ENCODE assay signal across 1 cellular context in the genomic region with DNA sequence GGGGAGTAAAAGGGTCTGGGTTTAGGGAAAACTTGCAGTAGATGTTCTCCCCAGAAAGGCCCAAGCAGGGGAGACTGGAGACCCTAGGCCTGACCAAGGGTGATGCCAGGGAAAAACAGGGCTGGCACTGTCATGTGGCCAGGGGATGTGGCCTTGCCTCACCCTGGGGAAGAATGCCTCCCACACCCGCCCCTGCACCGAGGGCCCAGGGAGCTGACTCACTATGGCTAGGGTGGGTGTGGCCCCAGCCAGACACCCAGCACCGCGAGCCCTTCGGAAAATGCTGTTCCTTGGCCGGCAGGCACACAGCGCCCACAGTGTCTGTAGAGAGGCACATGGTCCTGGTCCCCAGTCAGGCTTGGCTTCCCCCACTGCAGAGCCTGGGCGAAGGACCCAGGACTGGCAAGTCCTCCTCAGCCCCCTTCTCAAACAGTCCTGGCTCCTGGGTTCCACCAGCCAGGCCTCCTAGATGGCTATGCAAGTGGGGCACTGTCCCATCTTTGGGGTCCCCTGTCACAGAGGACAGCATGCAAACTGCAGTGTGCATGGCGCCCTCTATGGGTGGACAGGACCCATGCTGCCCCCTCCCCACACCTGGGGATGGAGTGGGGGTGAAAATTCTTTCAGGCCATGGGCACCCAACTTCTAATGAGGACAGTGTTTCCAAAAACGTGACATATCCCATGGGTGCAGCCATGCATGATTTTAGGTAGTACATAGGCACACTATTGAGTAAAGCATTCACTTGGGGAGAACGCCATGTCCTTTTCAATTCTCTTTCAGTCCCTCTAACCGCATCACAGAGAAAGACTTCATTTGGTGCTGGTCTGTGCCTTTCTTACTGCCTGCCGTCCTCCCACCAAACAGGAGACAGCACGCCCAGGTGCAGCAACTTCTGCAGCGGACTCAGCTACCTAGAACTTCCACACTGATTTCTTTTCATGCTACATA.
TF ChIP-seq lines count a peak whose summit lies in the region.

No MANE protein-coding gene starts in this region.

TF ChIP-seq in K562, 482 proteins besides CTCF, POLR2A, EP300 and RAD21 (continued from another document and continues in another):
- no peak for TF ChIP-seq E4F1 (CRISPR knock-in tag; IDR thresholded peaks at IDR 0.05; ENCODE audit: borderline replicate concordance)
- 0 out of 2 replicates have a peak, but pooled peaks have one; percentile 51 for TF ChIP-seq GATAD2A (IDR thresholded peaks at IDR 0.05)
- TF ChIP-seq TAF7 (tag; IDR thresholded peaks at IDR 0.05) = no peak; the same call in 1 of the 2 replicates
- no peak for TF ChIP-seq ZNF134 (CRISPR knock-in tag; conservative IDR thresholded peaks at IDR 0.05)
- peak; percentile 58; the same call in 1 of the 2 replicates for TF ChIP-seq GATAD2B (IDR thresholded peaks at IDR 0.05; ENCODE audit: borderline replicate concordance)
- TF ChIP-seq SMC3 (conservative IDR thresholded peaks at IDR 0.05; ENCODE audit: insufficient read depth, low read depth, low read length) = peak; percentile 19; the same call in 1 of the 2 replicates
- TF ChIP-seq RAD51 (IDR thresholded peaks at IDR 0.05; ENCODE audit: borderline replicate concordance, low read depth) = peak; percentile 51; the same call in 1 of the 2 replicates
- TF ChIP-seq U2AF2 (optimal IDR thresholded peaks at IDR 0.05; ENCODE audit: low read depth, low read length) = no peak
- no peak for TF ChIP-seq XRCC3 (IDR thresholded peaks at IDR 0.05)
- peak in 1 of 2 experiments; percentile 30; a peak in 1 of 3 replicates for TF ChIP-seq CBX3 (IDR thresholded peaks at IDR 0.05; ENCODE audit: borderline replicate concordance in 1 of 2, low read length in 2 of 2)
- peak; percentile 92 for TF ChIP-seq DMBX1 (CRISPR knock-in tag; IDR thresholded peaks at IDR 0.05; ENCODE audit: borderline replicate concordance)
- TF ChIP-seq, protein P1, sequence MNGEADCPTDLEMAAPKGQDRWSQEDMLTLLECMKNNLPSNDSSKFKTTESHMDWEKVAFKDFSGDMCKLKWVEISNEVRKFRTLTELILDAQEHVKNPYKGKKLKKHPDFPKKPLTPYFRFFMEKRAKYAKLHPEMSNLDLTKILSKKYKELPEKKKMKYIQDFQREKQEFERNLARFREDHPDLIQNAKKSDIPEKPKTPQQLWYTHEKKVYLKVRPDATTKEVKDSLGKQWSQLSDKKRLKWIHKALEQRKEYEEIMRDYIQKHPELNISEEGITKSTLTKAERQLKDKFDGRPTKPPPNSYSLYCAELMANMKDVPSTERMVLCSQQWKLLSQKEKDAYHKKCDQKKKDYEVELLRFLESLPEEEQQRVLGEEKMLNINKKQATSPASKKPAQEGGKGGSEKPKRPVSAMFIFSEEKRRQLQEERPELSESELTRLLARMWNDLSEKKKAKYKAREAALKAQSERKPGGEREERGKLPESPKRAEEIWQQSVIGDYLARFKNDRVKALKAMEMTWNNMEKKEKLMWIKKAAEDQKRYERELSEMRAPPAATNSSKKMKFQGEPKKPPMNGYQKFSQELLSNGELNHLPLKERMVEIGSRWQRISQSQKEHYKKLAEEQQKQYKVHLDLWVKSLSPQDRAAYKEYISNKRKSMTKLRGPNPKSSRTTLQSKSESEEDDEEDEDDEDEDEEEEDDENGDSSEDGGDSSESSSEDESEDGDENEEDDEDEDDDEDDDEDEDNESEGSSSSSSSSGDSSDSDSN (IDR thresholded peaks at IDR 0.05; ENCODE audit: borderline replicate concordance in 1 of 2, low read depth in 2 of 2, low read length in 2 of 2) = peak in 1 of 2 experiments; percentile 61; a peak in 1 of 4 replicates
- TF ChIP-seq NUFIP1 (IDR thresholded peaks at IDR 0.05; ENCODE audit: partially characterized antibody) = no peak
- TF ChIP-seq WHSC1 (IDR thresholded peaks at IDR 0.05; ENCODE audit: low read length) = no peak
- TF ChIP-seq ZFX (CRISPR knock-in tag; IDR thresholded peaks at IDR 0.05) = peak; percentile 61
- TF ChIP-seq SNAPC5 (CRISPR knock-in tag; IDR thresholded peaks at IDR 0.05) = no peak
- TF ChIP-seq CBX1 (IDR thresholded peaks at IDR 0.05; ENCODE audit: low read depth) = peak; percentile 57; the same call in 1 of the 2 replicates
- TF ChIP-seq, protein P2, sequence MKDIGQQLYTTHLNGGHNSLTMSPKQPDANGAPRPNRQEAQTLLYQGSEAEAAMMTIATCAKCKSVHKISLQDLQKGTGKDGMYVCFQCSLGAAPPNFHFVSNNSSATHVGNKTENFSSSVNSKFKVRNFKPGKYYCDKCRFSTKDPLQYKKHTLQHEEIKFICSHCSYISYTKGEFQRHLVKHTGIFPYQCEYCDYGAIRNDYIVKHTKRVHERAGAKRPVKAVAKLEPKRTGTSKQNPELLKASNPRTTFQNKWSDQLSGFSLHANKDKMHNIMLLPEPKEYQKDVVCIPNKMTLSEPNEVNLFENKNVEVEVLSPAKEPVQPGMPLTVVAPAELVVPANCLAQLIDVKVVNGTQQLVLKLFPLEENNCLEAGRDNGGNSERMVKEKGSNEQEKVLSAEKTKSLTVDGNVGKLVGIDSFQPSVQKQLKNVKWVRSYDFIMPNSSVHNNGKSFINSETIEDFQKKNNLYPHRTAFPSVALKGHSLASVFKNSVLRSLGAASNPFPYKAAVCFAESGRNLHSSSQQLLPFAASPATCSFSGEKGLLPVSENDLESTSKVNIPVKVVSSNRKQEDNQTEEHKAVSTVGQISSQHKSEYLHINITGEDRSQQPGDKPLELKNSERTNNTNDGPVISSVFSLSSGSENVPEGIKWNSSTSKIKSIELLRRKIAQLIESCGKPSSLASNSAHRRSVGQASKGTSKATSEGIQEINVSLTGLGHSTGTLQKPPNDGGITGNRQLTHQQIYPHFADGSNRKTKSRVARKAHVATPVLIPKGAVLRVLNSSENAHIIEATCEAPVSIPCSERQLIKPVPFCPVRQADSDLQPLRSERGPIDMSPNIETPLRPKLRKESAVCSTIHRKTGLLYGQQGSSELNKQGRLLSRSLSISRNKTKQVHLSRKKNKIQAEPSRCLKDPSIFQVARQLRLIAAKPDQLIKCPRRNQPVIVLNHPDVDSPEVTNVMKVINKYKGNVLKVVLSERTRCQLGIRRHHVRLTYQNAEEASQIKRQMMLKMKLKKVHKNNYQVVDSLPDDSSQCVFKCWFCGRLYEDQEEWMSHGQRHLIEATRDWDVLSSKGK (CRISPR knock-in tag; IDR thresholded peaks at IDR 0.05) = no peak
- TF ChIP-seq RB1 (IDR thresholded peaks at IDR 0.05; ENCODE audit: low read depth) = peak; percentile 34; the same call in 1 of the 2 replicates
- TF ChIP-seq ZNF583 (CRISPR knock-in tag; IDR thresholded peaks at IDR 0.05) = no peak
- peak; percentile 80; the same call in 1 of the 2 replicates for TF ChIP-seq TFAP4 (CRISPR knock-in tag; IDR thresholded peaks at IDR 0.05; ENCODE audit: borderline replicate concordance)
- peak; percentile 59 for TF ChIP-seq RBM39 (optimal IDR thresholded peaks at IDR 0.05; ENCODE audit: low read depth, low read length)
- 0 out of 4 replicates have a peak, but pooled peaks of 1 of the 2 experiments have one; percentile 41 for TF ChIP-seq KDM4B (IDR thresholded peaks at IDR 0.05; ENCODE audit: borderline replicate concordance in 2 of 2, low read depth in 1 of 2)
- TF ChIP-seq ZNF174 (CRISPR knock-in tag; IDR thresholded peaks at IDR 0.05) = no peak
- no peak for TF ChIP-seq IFI16 (CRISPR knock-in tag; IDR thresholded peaks at IDR 0.05)
- no peak for TF ChIP-seq ZNF217 (CRISPR knock-in tag; IDR thresholded peaks at IDR 0.05)
- TF ChIP-seq ZBTB49 (CRISPR knock-in tag; IDR thresholded peaks at IDR 0.05; ENCODE audit: borderline replicate concordance) = no peak
- TF ChIP-seq, protein P3, sequence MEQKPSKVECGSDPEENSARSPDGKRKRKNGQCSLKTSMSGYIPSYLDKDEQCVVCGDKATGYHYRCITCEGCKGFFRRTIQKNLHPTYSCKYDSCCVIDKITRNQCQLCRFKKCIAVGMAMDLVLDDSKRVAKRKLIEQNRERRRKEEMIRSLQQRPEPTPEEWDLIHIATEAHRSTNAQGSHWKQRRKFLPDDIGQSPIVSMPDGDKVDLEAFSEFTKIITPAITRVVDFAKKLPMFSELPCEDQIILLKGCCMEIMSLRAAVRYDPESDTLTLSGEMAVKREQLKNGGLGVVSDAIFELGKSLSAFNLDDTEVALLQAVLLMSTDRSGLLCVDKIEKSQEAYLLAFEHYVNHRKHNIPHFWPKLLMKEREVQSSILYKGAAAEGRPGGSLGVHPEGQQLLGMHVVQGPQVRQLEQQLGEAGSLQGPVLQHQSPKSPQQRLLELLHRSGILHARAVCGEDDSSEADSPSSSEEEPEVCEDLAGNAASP (IDR thresholded peaks at IDR 0.05) = peak; percentile 72
- TF ChIP-seq, protein P4, sequence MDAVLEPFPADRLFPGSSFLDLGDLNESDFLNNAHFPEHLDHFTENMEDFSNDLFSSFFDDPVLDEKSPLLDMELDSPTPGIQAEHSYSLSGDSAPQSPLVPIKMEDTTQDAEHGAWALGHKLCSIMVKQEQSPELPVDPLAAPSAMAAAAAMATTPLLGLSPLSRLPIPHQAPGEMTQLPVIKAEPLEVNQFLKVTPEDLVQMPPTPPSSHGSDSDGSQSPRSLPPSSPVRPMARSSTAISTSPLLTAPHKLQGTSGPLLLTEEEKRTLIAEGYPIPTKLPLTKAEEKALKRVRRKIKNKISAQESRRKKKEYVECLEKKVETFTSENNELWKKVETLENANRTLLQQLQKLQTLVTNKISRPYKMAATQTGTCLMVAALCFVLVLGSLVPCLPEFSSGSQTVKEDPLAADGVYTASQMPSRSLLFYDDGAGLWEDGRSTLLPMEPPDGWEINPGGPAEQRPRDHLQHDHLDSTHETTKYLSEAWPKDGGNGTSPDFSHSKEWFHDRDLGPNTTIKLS (IDR thresholded peaks at IDR 0.05; ENCODE audit: borderline replicate concordance, low read depth) = no peak; the same call in 1 of the 2 replicates
- 0 out of 2 replicates have a peak, but pooled peaks have one; percentile 35 for TF ChIP-seq ATF6 (CRISPR knock-in tag; IDR thresholded peaks at IDR 0.05)
- TF ChIP-seq ZNF586 (CRISPR knock-in tag; conservative IDR thresholded peaks at IDR 0.05) = no peak
- peak; percentile 30; the same call in 1 of the 2 replicates for TF ChIP-seq PML (IDR thresholded peaks at IDR 0.05; ENCODE audit: low read length)
- peak; percentile 96 for TF ChIP-seq MAX (CRISPR knock-in tag; IDR thresholded peaks at IDR 0.05)
- TF ChIP-seq, protein P5, sequence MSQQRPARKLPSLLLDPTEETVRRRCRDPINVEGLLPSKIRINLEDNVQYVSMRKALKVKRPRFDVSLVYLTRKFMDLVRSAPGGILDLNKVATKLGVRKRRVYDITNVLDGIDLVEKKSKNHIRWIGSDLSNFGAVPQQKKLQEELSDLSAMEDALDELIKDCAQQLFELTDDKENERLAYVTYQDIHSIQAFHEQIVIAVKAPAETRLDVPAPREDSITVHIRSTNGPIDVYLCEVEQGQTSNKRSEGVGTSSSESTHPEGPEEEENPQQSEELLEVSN (IDR thresholded peaks at IDR 0.05; ENCODE audit: borderline replicate concordance in 1 of 2, extremely low read depth in 1 of 2, insufficient read depth in 1 of 2, insufficient read length in 1 of 2, low read depth in 1 of 2, low read length in 1 of 2, poor library complexity in 1 of 2, severe bottlenecking in 1 of 2) = peak; percentile 77 to 82
- TF ChIP-seq TBP (optimal IDR thresholded peaks at IDR 0.05; ENCODE audit: low read depth, low read length) = peak; percentile 53
